ENCODE assay signal across 17 cellular contexts in genomic region chr7:99767662-99768061, GRCh38. TPM values are rescaled to one million over a fixed set of nuclear protein-coding genes. Genes with fewer than 3 reads are reported as not detected.
DNase-seq lines count a peak whose midpoint lies in the region; ATAC-seq lines count a peak whose summit lies in the region.
"Had no signal": no experiment of that assay in that cellular context is flagged by ENCODE, and none has a peak within 500 bp of the region (broad histone marks: within the 10 kb centered on the region; RNA-seq: fewer than 3 reads in every experiment).

No MANE protein-coding gene starts in this region.

- peaks cover 12 to 24% (median 17%) of the 10 kb centered on the region in 10 experiments for H3K4me1 ChIP-seq in BLaER1 treated with 17β-estradiol and CSF1 and Interleukin-3, amounts not matched to agents 10 nM and 100 nM
- H3K4me1 ChIP-seq: upper lobe of left lung had no signal

- peaks cover 52 to 95% (median 83%) of the 10 kb centered on the region in 11 experiments for H3K27me3 ChIP-seq in BLaER1 treated with 17β-estradiol and CSF1 and Interleukin-3, amounts not matched to agents 10 nM and 100 nM
- H3K27me3 ChIP-seq: upper lobe of left lung had no signal

- intact Hi-C loops in Right ventricle myocardium inferior (cut with DNase I): no loop called here

- no peak overlapping the region for H3K4me3 ChIP-seq in BLaER1 treated with 17β-estradiol and CSF1 and Interleukin-3, amounts not matched to agents 10 nM and 100 nM
- H3K4me3 ChIP-seq: upper lobe of left lung had no signal

- H3K36me3 ChIP-seq in BLaER1 treated with 17β-estradiol and CSF1 and Interleukin-3, amounts not matched to agents 10 nM and 100 nM: no peaks in the 10 kb centered on the region
- H3K36me3 ChIP-seq: upper lobe of left lung had no signal

- no peak for DNase-seq in Right ventricle myocardium inferior (ENCODE audit: missing footprints)
- no peak for DNase-seq in NCI-H82 (lab: John Stamatoyannopoulos, UW)
- no peak for DNase-seq in medulla oblongata (ENCODE audit: extremely low spot score)
- no peak for DNase-seq in HT-29 (ENCODE audit: low spot score)
- DNase-seq: activated CD4-positive, CD25-positive, alpha-beta regulatory T cell; activated effector memory CD4-positive, alpha-beta T cell treated with anti-CD3 and anti-CD28 coated beads, Interleukin-2, amount 50 U/mL, for 16 hours; DND-41; KBM-7; NCI-H345; Right ventricle myocardium superior; upper lobe of left lung had no signal

- no peak overlapping the region for H3K27ac ChIP-seq in BLaER1 treated with 17β-estradiol and CSF1 and Interleukin-3, amounts not matched to agents 10 nM and 100 nM
- H3K27ac ChIP-seq: upper lobe of left lung had no signal

- H4K20me1 ChIP-seq in BLaER1 treated with 17β-estradiol and CSF1 and Interleukin-3, amounts not matched to agents 10 nM and 100 nM: peaks cover 0 to 5% (median 0%) of the 10 kb centered on the region in 11 experiments; a peak in 1 of 22 replicates

- H3K4me2 ChIP-seq in BLaER1 treated with 17β-estradiol and CSF1 and Interleukin-3, amounts not matched to agents 10 nM and 100 nM: peak overlapping the region; percentile 22 to 67 (median 51); a peak in 20 of 22 replicates

- H3K9ac ChIP-seq in BLaER1 treated with 17β-estradiol and CSF1 and Interleukin-3, amounts not matched to agents 10 nM and 100 nM: no peak overlapping the region

- peaks cover 0 to 21% (median 12%) of the 10 kb centered on the region in 11 experiments; a peak in 13 of 22 replicates for H3K9me3 ChIP-seq in BLaER1 treated with 17β-estradiol and CSF1 and Interleukin-3, amounts not matched to agents 10 nM and 100 nM (replicated peaks in 1 of 11)
- H3K9me3 ChIP-seq: upper lobe of left lung had no signal

- ATAC-seq in GM19035 (IDR thresholded peaks at IDR 0.05; ENCODE audit: unreplicated experiment): peak; percentile 60
- peak; percentile 83 for ATAC-seq in HG02610 (IDR thresholded peaks at IDR 0.05; ENCODE audit: unreplicated experiment)
- ATAC-seq in HG03439 (IDR thresholded peaks at IDR 0.05; ENCODE audit: unreplicated experiment): peak; percentile 72
- no peak for ATAC-seq in Right ventricle myocardium inferior

RNA-seq across cellular contexts. Expression of gene CYP3A4, which starts 16.3 kb away (rescaled TPM):
- total RNA-seq in Right ventricle myocardium inferior: not detected
- not detected in 2 replicates for total RNA-seq in HT-29 (2014; rRNA removed; shearing (Covaris generic))
- total RNA-seq: cardiac septum, epithelial cell of proximal tubule had no signal

RNA-seq across cellular contexts. Expression of gene CYP3A7, which starts 32.7 kb away (rescaled TPM):
- total RNA-seq in Right ventricle myocardium inferior: not detected
- 0.10 TPM in 1 of 2 replicates, not detected in the other for total RNA-seq in HT-29 (2014; rRNA removed; shearing (Covaris generic))
- total RNA-seq: cardiac septum, Right ventricle myocardium superior had no signal
